1 cellular context compared by ENCODE assay signal in genomic region chr2:110746586-110747521, GRCh38.
TF ChIP-seq lines count a peak whose summit lies in the region.

No MANE protein-coding gene starts in this region.

TF ChIP-seq in GM23338, 12 proteins besides CTCF, POLR2A, EP300 and RAD21 (continued from another document):
- TF ChIP-seq, protein P1, sequence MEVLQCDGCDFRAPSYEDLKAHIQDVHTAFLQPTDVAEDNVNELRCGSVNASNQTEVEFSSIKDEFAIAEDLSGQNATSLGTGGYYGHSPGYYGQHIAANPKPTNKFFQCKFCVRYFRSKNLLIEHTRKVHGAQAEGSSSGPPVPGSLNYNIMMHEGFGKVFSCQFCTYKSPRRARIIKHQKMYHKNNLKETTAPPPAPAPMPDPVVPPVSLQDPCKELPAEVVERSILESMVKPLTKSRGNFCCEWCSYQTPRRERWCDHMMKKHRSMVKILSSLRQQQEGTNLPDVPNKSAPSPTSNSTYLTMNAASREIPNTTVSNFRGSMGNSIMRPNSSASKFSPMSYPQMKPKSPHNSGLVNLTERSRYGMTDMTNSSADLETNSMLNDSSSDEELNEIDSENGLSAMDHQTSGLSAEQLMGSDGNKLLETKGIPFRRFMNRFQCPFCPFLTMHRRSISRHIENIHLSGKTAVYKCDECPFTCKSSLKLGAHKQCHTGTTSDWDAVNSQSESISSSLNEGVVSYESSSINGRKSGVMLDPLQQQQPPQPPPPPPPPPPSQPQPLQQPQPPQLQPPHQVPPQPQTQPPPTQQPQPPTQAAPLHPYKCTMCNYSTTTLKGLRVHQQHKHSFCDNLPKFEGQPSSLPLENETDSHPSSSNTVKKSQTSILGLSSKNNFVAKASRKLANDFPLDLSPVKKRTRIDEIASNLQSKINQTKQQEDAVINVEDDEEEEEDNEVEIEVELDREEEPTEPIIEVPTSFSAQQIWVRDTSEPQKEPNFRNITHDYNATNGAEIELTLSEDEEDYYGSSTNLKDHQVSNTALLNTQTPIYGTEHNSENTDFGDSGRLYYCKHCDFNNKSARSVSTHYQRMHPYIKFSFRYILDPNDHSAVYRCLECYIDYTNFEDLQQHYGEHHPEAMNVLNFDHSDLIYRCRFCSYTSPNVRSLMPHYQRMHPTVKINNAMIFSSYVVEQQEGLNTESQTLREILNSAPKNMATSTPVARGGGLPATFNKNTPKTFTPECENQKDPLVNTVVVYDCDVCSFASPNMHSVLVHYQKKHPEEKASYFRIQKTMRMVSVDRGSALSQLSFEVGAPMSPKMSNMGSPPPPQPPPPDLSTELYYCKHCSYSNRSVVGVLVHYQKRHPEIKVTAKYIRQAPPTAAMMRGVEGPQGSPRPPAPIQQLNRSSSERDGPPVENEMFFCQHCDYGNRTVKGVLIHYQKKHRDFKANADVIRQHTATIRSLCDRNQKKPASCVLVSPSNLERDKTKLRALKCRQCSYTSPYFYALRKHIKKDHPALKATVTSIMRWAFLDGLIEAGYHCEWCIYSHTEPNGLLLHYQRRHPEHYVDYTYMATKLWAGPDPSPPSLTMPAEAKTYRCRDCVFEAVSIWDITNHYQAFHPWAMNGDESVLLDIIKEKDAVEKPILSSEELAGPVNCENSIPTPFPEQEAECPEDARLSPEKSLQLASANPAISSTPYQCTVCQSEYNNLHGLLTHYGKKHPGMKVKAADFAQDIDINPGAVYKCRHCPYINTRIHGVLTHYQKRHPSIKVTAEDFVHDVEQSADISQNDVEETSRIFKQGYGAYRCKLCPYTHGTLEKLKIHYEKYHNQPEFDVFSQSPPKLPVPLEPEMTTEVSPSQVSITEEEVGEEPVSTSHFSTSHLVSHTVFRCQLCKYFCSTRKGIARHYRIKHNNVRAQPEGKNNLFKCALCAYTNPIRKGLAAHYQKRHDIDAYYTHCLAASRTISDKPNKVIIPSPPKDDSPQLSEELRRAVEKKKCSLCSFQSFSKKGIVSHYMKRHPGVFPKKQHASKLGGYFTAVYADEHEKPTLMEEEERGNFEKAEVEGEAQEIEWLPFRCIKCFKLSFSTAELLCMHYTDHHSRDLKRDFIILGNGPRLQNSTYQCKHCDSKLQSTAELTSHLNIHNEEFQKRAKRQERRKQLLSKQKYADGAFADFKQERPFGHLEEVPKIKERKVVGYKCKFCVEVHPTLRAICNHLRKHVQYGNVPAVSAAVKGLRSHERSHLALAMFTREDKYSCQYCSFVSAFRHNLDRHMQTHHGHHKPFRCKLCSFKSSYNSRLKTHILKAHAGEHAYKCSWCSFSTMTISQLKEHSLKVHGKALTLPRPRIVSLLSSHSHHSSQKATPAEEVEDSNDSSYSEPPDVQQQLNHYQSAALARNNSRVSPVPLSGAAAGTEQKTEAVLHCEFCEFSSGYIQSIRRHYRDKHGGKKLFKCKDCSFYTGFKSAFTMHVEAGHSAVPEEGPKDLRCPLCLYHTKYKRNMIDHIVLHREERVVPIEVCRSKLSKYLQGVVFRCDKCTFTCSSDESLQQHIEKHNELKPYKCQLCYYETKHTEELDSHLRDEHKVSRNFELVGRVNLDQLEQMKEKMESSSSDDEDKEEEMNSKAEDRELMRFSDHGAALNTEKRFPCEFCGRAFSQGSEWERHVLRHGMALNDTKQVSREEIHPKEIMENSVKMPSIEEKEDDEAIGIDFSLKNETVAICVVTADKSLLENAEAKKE (CRISPR knock-in tag; IDR thresholded peaks at IDR 0.05) = no peak
- TF ChIP-seq EZH2 (IDR thresholded peaks at IDR 0.05; ENCODE audit: low read depth, unreplicated experiment) (no peak), JUNB (IDR thresholded peaks at IDR 0.05; ENCODE audit: unreplicated experiment) (no peak), STAT1 (IDR thresholded peaks at IDR 0.05; ENCODE audit: unreplicated experiment) (no peak)
